In genomic region chr10:68720793-68721672, GRCh38 we compare ENCODE assay signal across 1 cellular context.
TF ChIP-seq lines count a peak whose summit lies in the region.

Gene CCAR1 (plus strand): TSS chr10:68721239. CDS start chr10:68722505, 1,266 bp downstream.

TF ChIP-seq in HepG2, 621 proteins besides CTCF, POLR2A, EP300 and RAD21 (continued from another document and continues in another):
- TF ChIP-seq ZBTB4 (CRISPR knock-in tag; IDR thresholded peaks at IDR 0.05; ENCODE audit: borderline replicate concordance) (no peak), IRF2 (CRISPR knock-in tag; IDR thresholded peaks at IDR 0.05) (peak; percentile 64; the same call in 1 of the 2 replicates), GMEB2 (CRISPR knock-in tag; IDR thresholded peaks at IDR 0.05; ENCODE audit: low read depth) (peak; percentile 95), EEA1 (CRISPR knock-in tag; IDR thresholded peaks at IDR 0.05; ENCODE audit: borderline replicate concordance) (peak; percentile 48; the same call in 1 of the 2 replicates), DMAP1 (CRISPR knock-in tag; IDR thresholded peaks at IDR 0.05) (no peak; the same call in 1 of the 2 replicates), STAT6 (CRISPR knock-in tag; IDR thresholded peaks at IDR 0.05; ENCODE audit: borderline replicate concordance) (peak; percentile 21; the same call in 1 of the 2 replicates), HHEX (CRISPR knock-in tag; IDR thresholded peaks at IDR 0.05) (no peak), SETDB1 (CRISPR knock-in tag; IDR thresholded peaks at IDR 0.05; ENCODE audit: borderline replicate concordance) (no peak), FOXK2 (IDR thresholded peaks at IDR 0.05) (no peak), AKNA (CRISPR knock-in tag; IDR thresholded peaks at IDR 0.05; ENCODE audit: borderline replicate concordance) (no peak), ZNF746 (CRISPR knock-in tag; IDR thresholded peaks at IDR 0.05) (0 out of 2 replicates have a peak, but pooled peaks have one; percentile 25), GZF1 (CRISPR knock-in tag; IDR thresholded peaks at IDR 0.05) (no peak), ZBTB39 (CRISPR knock-in tag; IDR thresholded peaks at IDR 0.05) (0 out of 2 replicates have a peak, but pooled peaks have one; percentile 28), PAF1 (CRISPR knock-in tag; IDR thresholded peaks at IDR 0.05) (no peak), ZNF660 (CRISPR knock-in tag; IDR thresholded peaks at IDR 0.05; ENCODE audit: borderline replicate concordance, low read depth) (0 out of 2 replicates have a peak, but pooled peaks have one; percentile 57), ELF4 (CRISPR knock-in tag; IDR thresholded peaks at IDR 0.05; ENCODE audit: borderline replicate concordance) (peak; percentile 49; the same call in 1 of the 2 replicates), ZFP62 (CRISPR knock-in tag; IDR thresholded peaks at IDR 0.05) (no peak), TRIM22 (IDR thresholded peaks at IDR 0.05) (no peak), KMT2A (CRISPR knock-in tag; IDR thresholded peaks at IDR 0.05) (peak; percentile 73), BORCS8-MEF2B (CRISPR knock-in tag; IDR thresholded peaks at IDR 0.05) (peak; percentile 81), ZNF580 (CRISPR knock-in tag; IDR thresholded peaks at IDR 0.05; ENCODE audit: borderline replicate concordance, low read depth) (no peak), SMAD3 (CRISPR knock-in tag; IDR thresholded peaks at IDR 0.05) (peak; percentile 65; the same call in 1 of the 2 replicates), ELF1 (CRISPR knock-in tag; IDR thresholded peaks at IDR 0.05) (peak; percentile 60; the same call in 1 of the 2 replicates), ZNF460 (CRISPR knock-in tag; IDR thresholded peaks at IDR 0.05; ENCODE audit: borderline replicate concordance) (no peak), RFXANK (CRISPR knock-in tag; IDR thresholded peaks at IDR 0.05) (no peak), ZNF576 (CRISPR knock-in tag; IDR thresholded peaks at IDR 0.05) (0 out of 2 replicates have a peak, but pooled peaks have one; percentile 65), SSRP1 (CRISPR knock-in tag; IDR thresholded peaks at IDR 0.05) (no peak), PHF5A (CRISPR knock-in tag; IDR thresholded peaks at IDR 0.05; ENCODE audit: low read depth, unreplicated experiment) (no peak), ZNF180 (CRISPR knock-in tag; IDR thresholded peaks at IDR 0.05; ENCODE audit: borderline replicate concordance, low read depth) (no peak), LCORL (IDR thresholded peaks at IDR 0.05) (peak; percentile 54), LCORL (CRISPR knock-in tag; IDR thresholded peaks at IDR 0.05) (peak; percentile 64), TIGD3 (CRISPR knock-in tag; IDR thresholded peaks at IDR 0.05; ENCODE audit: borderline replicate concordance) (no peak), ATF5 (CRISPR knock-in tag; IDR thresholded peaks at IDR 0.05; ENCODE audit: low read depth) (0 out of 2 replicates have a peak, but pooled peaks have one; percentile 26), SKI (IDR thresholded peaks at IDR 0.05; ENCODE audit: partially characterized antibody) (no peak), HNRNPK (IDR thresholded peaks at IDR 0.05; ENCODE audit: low read depth, low read length, poor library complexity, severe bottlenecking) (peak; percentile 61), ZFY (CRISPR knock-in tag; IDR thresholded peaks at IDR 0.05) (peak; percentile 96), PITX1 (CRISPR knock-in tag; IDR thresholded peaks at IDR 0.05) (no peak), NFKB2 (CRISPR knock-in tag; IDR thresholded peaks at IDR 0.05; ENCODE audit: borderline replicate concordance) (peak; percentile 89; the same call in 1 of the 2 replicates), ZNF704 (CRISPR knock-in tag; IDR thresholded peaks at IDR 0.05; ENCODE audit: borderline replicate concordance) (peak; percentile 70; the same call in 1 of the 2 replicates), HOXA9 (CRISPR knock-in tag; IDR thresholded peaks at IDR 0.05; ENCODE audit: borderline replicate concordance) (no peak), MBNL3 (CRISPR knock-in tag; conservative IDR thresholded peaks at IDR 0.05) (no peak), XRCC5 (optimal IDR thresholded peaks at IDR 0.05; ENCODE audit: low read length) (no peak)
